8 cellular contexts compared by ENCODE assay signal in genomic region chr10:97543025-97543546, GRCh38. TPM values are rescaled to one million over a fixed set of nuclear protein-coding genes. Genes with fewer than 3 reads are reported as not detected.
DNase-seq lines count a peak whose midpoint lies in the region; ATAC-seq and TF ChIP-seq lines count a peak whose summit lies in the region.

No MANE protein-coding gene starts in this region.

- intact Hi-C loops in right lobe of liver (cut with DNase I): loop anchor here in 1 of 2 donors (10.0 kb wide), 1 partner anchor 78 kb away; no protein-coding TSS in a partner anchor

- TF ChIP-seq CTCF in 22Rv1 (IDR thresholded peaks at IDR 0.05) (no peak), WERI-Rb-1 (IDR thresholded peaks at IDR 0.05; ENCODE audit: low read depth, low read length) (no peak), right lobe of liver (IDR thresholded peaks at IDR 0.05) (no peak)

- DNase-seq in WERI-Rb-1 (no peak), right lobe of liver (peak in 2 of 3 donors; percentile 71 to 78), NCI-H748 treated with DMSO at 0.1 percent for 48 hours (lab: John Stamatoyannopoulos, UW) (no peak)
- peak; percentile 57 to 69 for DNase-seq in stimulated activated CD4-positive, alpha-beta T cell treated with anti-CD3 and anti-CD28 coated beads, Interleukin-4, amount 100 ng/mL, for 48 hours (ENCODE audit: low read depth in 2 of 2)

- H3K36me3 ChIP-seq in WERI-Rb-1 (no peaks in the 10 kb centered on the region), right lobe of liver (no peaks in the 10 kb centered on the region)

- TF ChIP-seq POLR2A in right lobe of liver (IDR thresholded peaks at IDR 0.05): no peak

- H3K9me3 ChIP-seq in WERI-Rb-1 (ENCODE audit: severe bottlenecking): no peaks in the 10 kb centered on the region
- H3K9me3 ChIP-seq in right lobe of liver: no peaks in the 10 kb centered on the region

- peak overlapping the region; percentile 32; the same call in 1 of the 2 replicates for H3K27ac ChIP-seq in 22Rv1
- peak overlapping the region; percentile 83 for H3K27ac ChIP-seq in WERI-Rb-1
- H3K27ac ChIP-seq in cingulate gyrus (ENCODE audit: low read depth, low read length): peak overlapping the region; percentile 96
- peak overlapping the region; percentile 13 to 69 (median 40) for H3K27ac ChIP-seq in right lobe of liver

- H3K27me3 ChIP-seq in WERI-Rb-1 (ENCODE audit: insufficient read depth, low read depth, severe bottlenecking) (no peaks in the 10 kb centered on the region), right lobe of liver (no peaks in the 10 kb centered on the region)

- H3K4me1 ChIP-seq in right lobe of liver: no peaks in the 10 kb centered on the region

- ATAC-seq in HG03432 (IDR thresholded peaks at IDR 0.05; ENCODE audit: unreplicated experiment) (peak; percentile 61), right lobe of liver (peak; percentile 80 to 93 (median 90)), GM19452 (IDR thresholded peaks at IDR 0.05; ENCODE audit: unreplicated experiment) (no peak)

- H3K4me3 ChIP-seq in WERI-Rb-1 (ENCODE audit: low read depth, low read length) (no peak overlapping the region), right lobe of liver (no peak overlapping the region)

- WGBS in right lobe of liver (ENCODE audit: insufficient coverage, low coverage, low lambda C conversion rate, missing lambda C conversion rate): 57% methylated on average over 8 of the region's 10 CpGs

RNA-seq across cellular contexts. Expression of gene ANKRD2, which starts 29.5 kb away (rescaled TPM):
- under 1 TPM in 4 of 6 experiments, not detected in 2; 0.28 to 0.81 (median 0.50) TPM for total RNA-seq in right lobe of liver

RNA-seq across cellular contexts. Expression of gene HOGA1, which starts 41.1 kb away (rescaled TPM):
- total RNA-seq in right lobe of liver: 10 to 100 TPM; 16.8 to 92.9 (median 36.5) TPM

RNA-seq across cellular contexts. Expression of gene UBTD1, which starts 44.4 kb away (rescaled TPM):
- 1 to 10 TPM; 5.4 to 8.8 (median 7.0) TPM for total RNA-seq in right lobe of liver

RNA-seq across cellular contexts. Expression of gene MMS19, which starts 44.9 kb away (rescaled TPM):
- total RNA-seq in right lobe of liver: 10 to 100 TPM; 18.7 to 40.7 (median 20.3) TPM

RNA-seq across cellular contexts. Expression of gene C10orf62, which starts 46.4 kb away (rescaled TPM):
- 1 to 10 TPM in 5 of 6 experiments, not detected in 1; 1.2 to 4.1 (median 2.2) TPM for total RNA-seq in right lobe of liver

Comparison
In these comparisons a context has a peak if more than half of its experiments do, and no peak if none do; other contexts are left out.
1. H3K27ac ChIP-seq: peak in every context shown above with its lines; median percentile 96 in cingulate gyrus; 83 in WERI-Rb-1; 40 in right lobe of liver; 32 in 22Rv1.
2. DNase-seq: peak in right lobe of liver (2 of 3) and stimulated activated CD4-positive, alpha-beta T cell treated with anti-CD3 and anti-CD28 coated beads, Interleukin-4, amount 100 ng/mL, for 48 hours (2 of 2); none in WERI-Rb-1 (single experiment) and NCI-H748 treated with DMSO at 0.1 percent for 48 hours (single experiment).